Comparison of ENCODE assay signal across 34 cellular contexts in genomic region chr5:131782717-131783116, GRCh38.
"Had no signal": no experiment of that assay in that cellular context is flagged by ENCODE, and none has a peak within 500 bp of the region (broad histone marks: within the 10 kb centered on the region; RNA-seq: fewer than 3 reads in every experiment).

No MANE protein-coding gene starts in this region.

- DNase-seq: Karpas-422, Kasumi-1, KBM-7, KG1, MG63, MM.1S, MV-4-11, NCI-H1048, NCI-H1092, NCI-H1092 treated with DMSO at 0.1 percent for 48 hours, NCI-H1105, NCI-H1105 treated with DMSO at 0.1 percent for 48 hours, NCI-H1417, NCI-H1417 treated with DMSO at 0.1 percent for 48 hours, NCI-H1436, NCI-H1436 treated with DMSO at 0.1 percent for 48 hours, NCI-H146, NCI-H1694, NCI-H1694 treated with DMSO at 0.1 percent for 48 hours, NCI-H187, NCI-H187 treated with DMSO at 0.1 percent for 48 hours, NCI-H1930, NCI-H2029, NCI-H2029 treated with DMSO at 0.1 percent for 48 hours, NCI-H2081, NCI-H2081 treated with DMSO at 0.1 percent for 48 hours, NCI-H2107, NCI-H2171, NCI-H2171 treated with DMSO at 0.1 percent for 48 hours, NCI-H2227 treated with DMSO at 0.1 percent for 48 hours, NCI-H226, NCI-H345, NCI-H446, NCI-H446 treated with DMSO at 0.1 percent for 48 hours had no signal
